In the genomic region with DNA sequence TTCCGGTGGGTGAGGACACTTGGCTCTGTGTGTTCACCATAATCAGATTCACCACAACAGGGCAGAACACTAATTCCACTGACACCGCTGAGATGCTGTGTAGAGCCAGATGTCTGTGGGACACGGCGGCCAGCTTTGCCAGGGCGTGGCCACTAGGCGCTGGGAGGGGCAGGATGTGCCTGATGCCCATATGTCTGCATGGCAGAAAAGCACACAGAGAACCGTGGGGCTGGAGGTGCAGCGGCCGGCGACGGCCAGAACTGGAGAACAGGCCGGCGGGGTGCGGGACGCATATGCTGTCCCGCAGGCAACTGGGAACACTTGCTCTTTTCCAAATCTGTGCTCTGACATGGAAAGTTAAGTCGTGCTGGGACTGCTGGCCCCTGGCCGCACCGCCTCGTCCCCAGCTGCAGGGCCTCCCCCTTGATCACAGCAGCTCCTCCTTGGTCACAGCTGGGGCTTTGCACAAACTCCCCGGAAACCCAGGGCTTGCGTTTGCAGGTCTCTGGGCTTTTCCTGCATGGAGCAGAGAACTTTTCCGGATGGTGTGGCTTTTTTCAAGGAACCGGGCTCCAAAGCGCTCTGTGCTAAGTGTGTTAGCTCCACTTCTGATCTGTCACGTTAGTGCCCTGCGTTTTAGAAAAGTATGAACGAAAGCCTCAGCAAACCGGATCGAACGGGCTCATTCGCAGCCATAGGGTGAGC, we compare ENCODE assay signal across 8 cellular contexts.
DNase-seq lines count a peak whose midpoint lies in the region; ATAC-seq, FAIRE-seq and TF ChIP-seq lines count a peak whose summit lies in the region.

No MANE protein-coding gene starts in this region.

- H3F3A ChIP-seq in SU-DHL-6 (ENCODE audit: insufficient read depth) = no peaks in the 10 kb centered on the region

- H3K27me3 ChIP-seq in SU-DHL-6 (ENCODE audit: low read length) = no peaks in the 10 kb centered on the region

- H4K20me1 ChIP-seq in SU-DHL-6 (ENCODE audit: low read depth, low read length) = no peaks in the 10 kb centered on the region

- H2AFZ ChIP-seq in SU-DHL-6 (ENCODE audit: low read depth, low read length, severe bottlenecking) = peak overlapping the region; percentile 9

- H3K27ac ChIP-seq in SU-DHL-6 (ENCODE audit: low read depth, low read length) = no peak overlapping the region

- DNase-seq in GM18507 (ENCODE audit: extremely low spot score, insufficient read length, low read depth) = no peak
- peak; percentile 31 for DNase-seq in central memory CD4-positive, alpha-beta T cell
- DNase-seq in posterior cingulate gyrus = peak in 6 of 10 donors; percentile 7 to 74 (median 41)
- DNase-seq in hypothalamus (lab: John Stamatoyannopoulos, UW) = no peak
- DNase-seq in RCC 7860 (ENCODE audit: low spot score) = no peak
- no peak for DNase-seq in NCI-H146 treated with DMSO at 0.1 percent for 48 hours (lab: John Stamatoyannopoulos, UW; ENCODE audit: unreplicated experiment)

- no peaks in the 10 kb centered on the region for H3K9me2 ChIP-seq in SU-DHL-6 (replicated peaks; ENCODE audit: insufficient read depth, low read length)

- TF ChIP-seq CTCF in SU-DHL-6 (IDR thresholded peaks at IDR 0.05; ENCODE audit: insufficient read depth, low read length, poor library complexity, severe bottlenecking) = no peak

- H3K9ac ChIP-seq in SU-DHL-6 (ENCODE audit: low read length) = no peak overlapping the region

- no peaks in the 10 kb centered on the region for H3K36me3 ChIP-seq in SU-DHL-6 (ENCODE audit: low read length)

- no peaks in the 10 kb centered on the region for H3K9me3 ChIP-seq in SU-DHL-6 (ENCODE audit: insufficient read depth, low read length)

- no peak overlapping the region for H3K4me2 ChIP-seq in SU-DHL-6 (ENCODE audit: low read depth, low read length, poor library complexity, severe bottlenecking)

- FAIRE-seq in GM18507 (lab: Jason Lieb, UNC) = peak; percentile 5
- no peak for FAIRE-seq in RCC 7860 (lab: Jason Lieb, UNC)

- intact Hi-C loops in posterior cingulate gyrus (cut with DNase I) = no loop called here

- no peaks in the 10 kb centered on the region for H3K79me2 ChIP-seq in SU-DHL-6 (ENCODE audit: insufficient read depth, low read length)

- peak; percentile 10 for ATAC-seq in HG03064 (IDR thresholded peaks at IDR 0.05; ENCODE audit: low read depth, unreplicated experiment)

- no peak overlapping the region for H3K4me3 ChIP-seq in SU-DHL-6 (ENCODE audit: insufficient read depth, low read length, poor library complexity, severe bottlenecking)

Comparison
In these comparisons a context has a peak if more than half of its experiments do, and no peak if none do; other contexts are left out.
1. DNase-seq: peak in central memory CD4-positive, alpha-beta T cell (single experiment) and posterior cingulate gyrus (6 of 10); none in GM18507 (single experiment), hypothalamus (0 of 51), RCC 7860 (single experiment) and NCI-H146 treated with DMSO at 0.1 percent for 48 hours (single experiment).